In the genomic region with DNA sequence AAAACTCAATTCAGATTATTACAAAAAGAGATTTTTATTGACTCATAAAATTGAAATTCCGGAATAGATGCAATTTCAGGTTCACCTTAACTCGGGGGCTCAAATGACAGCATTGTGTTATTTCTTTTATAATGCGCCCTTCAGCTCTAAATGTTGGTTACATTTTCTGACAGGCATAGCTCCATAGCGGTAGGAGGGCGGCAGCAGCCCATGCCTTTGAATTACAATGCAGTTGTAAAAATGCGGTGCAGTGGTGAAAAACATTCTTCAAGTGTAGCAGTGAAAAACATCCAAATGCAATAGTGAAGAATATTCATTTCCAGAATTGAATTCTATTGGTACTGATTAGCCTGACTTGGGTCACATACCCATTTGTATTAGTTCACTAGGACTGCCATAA, we compare ENCODE assay signal across 1 cellular context.
TF ChIP-seq lines count a peak whose summit lies in the region.

No MANE protein-coding gene starts in this region.

TF ChIP-seq in GM23338, 12 proteins besides CTCF, POLR2A, EP300 and RAD21 (continued from another document):
- TF ChIP-seq, protein P1, sequence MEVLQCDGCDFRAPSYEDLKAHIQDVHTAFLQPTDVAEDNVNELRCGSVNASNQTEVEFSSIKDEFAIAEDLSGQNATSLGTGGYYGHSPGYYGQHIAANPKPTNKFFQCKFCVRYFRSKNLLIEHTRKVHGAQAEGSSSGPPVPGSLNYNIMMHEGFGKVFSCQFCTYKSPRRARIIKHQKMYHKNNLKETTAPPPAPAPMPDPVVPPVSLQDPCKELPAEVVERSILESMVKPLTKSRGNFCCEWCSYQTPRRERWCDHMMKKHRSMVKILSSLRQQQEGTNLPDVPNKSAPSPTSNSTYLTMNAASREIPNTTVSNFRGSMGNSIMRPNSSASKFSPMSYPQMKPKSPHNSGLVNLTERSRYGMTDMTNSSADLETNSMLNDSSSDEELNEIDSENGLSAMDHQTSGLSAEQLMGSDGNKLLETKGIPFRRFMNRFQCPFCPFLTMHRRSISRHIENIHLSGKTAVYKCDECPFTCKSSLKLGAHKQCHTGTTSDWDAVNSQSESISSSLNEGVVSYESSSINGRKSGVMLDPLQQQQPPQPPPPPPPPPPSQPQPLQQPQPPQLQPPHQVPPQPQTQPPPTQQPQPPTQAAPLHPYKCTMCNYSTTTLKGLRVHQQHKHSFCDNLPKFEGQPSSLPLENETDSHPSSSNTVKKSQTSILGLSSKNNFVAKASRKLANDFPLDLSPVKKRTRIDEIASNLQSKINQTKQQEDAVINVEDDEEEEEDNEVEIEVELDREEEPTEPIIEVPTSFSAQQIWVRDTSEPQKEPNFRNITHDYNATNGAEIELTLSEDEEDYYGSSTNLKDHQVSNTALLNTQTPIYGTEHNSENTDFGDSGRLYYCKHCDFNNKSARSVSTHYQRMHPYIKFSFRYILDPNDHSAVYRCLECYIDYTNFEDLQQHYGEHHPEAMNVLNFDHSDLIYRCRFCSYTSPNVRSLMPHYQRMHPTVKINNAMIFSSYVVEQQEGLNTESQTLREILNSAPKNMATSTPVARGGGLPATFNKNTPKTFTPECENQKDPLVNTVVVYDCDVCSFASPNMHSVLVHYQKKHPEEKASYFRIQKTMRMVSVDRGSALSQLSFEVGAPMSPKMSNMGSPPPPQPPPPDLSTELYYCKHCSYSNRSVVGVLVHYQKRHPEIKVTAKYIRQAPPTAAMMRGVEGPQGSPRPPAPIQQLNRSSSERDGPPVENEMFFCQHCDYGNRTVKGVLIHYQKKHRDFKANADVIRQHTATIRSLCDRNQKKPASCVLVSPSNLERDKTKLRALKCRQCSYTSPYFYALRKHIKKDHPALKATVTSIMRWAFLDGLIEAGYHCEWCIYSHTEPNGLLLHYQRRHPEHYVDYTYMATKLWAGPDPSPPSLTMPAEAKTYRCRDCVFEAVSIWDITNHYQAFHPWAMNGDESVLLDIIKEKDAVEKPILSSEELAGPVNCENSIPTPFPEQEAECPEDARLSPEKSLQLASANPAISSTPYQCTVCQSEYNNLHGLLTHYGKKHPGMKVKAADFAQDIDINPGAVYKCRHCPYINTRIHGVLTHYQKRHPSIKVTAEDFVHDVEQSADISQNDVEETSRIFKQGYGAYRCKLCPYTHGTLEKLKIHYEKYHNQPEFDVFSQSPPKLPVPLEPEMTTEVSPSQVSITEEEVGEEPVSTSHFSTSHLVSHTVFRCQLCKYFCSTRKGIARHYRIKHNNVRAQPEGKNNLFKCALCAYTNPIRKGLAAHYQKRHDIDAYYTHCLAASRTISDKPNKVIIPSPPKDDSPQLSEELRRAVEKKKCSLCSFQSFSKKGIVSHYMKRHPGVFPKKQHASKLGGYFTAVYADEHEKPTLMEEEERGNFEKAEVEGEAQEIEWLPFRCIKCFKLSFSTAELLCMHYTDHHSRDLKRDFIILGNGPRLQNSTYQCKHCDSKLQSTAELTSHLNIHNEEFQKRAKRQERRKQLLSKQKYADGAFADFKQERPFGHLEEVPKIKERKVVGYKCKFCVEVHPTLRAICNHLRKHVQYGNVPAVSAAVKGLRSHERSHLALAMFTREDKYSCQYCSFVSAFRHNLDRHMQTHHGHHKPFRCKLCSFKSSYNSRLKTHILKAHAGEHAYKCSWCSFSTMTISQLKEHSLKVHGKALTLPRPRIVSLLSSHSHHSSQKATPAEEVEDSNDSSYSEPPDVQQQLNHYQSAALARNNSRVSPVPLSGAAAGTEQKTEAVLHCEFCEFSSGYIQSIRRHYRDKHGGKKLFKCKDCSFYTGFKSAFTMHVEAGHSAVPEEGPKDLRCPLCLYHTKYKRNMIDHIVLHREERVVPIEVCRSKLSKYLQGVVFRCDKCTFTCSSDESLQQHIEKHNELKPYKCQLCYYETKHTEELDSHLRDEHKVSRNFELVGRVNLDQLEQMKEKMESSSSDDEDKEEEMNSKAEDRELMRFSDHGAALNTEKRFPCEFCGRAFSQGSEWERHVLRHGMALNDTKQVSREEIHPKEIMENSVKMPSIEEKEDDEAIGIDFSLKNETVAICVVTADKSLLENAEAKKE (CRISPR knock-in tag; IDR thresholded peaks at IDR 0.05) = no peak
- no peak for TF ChIP-seq EZH2phosphoT487 (IDR thresholded peaks at IDR 0.05; ENCODE audit: unreplicated experiment)
- TF ChIP-seq ETS1 (IDR thresholded peaks at IDR 0.05) = no peak
- TF ChIP-seq CREB1 (CRISPR knock-in tag; IDR thresholded peaks at IDR 0.05; ENCODE audit: low read depth) = no peak
- TF ChIP-seq, protein P2, sequence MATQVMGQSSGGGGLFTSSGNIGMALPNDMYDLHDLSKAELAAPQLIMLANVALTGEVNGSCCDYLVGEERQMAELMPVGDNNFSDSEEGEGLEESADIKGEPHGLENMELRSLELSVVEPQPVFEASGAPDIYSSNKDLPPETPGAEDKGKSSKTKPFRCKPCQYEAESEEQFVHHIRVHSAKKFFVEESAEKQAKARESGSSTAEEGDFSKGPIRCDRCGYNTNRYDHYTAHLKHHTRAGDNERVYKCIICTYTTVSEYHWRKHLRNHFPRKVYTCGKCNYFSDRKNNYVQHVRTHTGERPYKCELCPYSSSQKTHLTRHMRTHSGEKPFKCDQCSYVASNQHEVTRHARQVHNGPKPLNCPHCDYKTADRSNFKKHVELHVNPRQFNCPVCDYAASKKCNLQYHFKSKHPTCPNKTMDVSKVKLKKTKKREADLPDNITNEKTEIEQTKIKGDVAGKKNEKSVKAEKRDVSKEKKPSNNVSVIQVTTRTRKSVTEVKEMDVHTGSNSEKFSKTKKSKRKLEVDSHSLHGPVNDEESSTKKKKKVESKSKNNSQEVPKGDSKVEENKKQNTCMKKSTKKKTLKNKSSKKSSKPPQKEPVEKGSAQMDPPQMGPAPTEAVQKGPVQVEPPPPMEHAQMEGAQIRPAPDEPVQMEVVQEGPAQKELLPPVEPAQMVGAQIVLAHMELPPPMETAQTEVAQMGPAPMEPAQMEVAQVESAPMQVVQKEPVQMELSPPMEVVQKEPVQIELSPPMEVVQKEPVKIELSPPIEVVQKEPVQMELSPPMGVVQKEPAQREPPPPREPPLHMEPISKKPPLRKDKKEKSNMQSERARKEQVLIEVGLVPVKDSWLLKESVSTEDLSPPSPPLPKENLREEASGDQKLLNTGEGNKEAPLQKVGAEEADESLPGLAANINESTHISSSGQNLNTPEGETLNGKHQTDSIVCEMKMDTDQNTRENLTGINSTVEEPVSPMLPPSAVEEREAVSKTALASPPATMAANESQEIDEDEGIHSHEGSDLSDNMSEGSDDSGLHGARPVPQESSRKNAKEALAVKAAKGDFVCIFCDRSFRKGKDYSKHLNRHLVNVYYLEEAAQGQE (IDR thresholded peaks at IDR 0.05; ENCODE audit: unreplicated experiment) = no peak
- no peak for TF ChIP-seq NANOG (IDR thresholded peaks at IDR 0.05; ENCODE audit: borderline replicate concordance)
- TF ChIP-seq JUNB (IDR thresholded peaks at IDR 0.05; ENCODE audit: unreplicated experiment) = no peak
